20 cellular contexts compared by ENCODE assay signal in genomic region chr13:110772091-110772984, GRCh38.
"Had no signal": no experiment of that assay in that cellular context is flagged by ENCODE, and none has a peak within 500 bp of the region (broad histone marks: within the 10 kb centered on the region; RNA-seq: fewer than 3 reads in every experiment).

No MANE protein-coding gene starts in this region.

- ATAC-seq: effector memory CD8-positive, alpha-beta T cell; gastroesophageal sphincter; left cardiac atrium; left ventricle myocardium superior; naive thymus-derived CD8-positive, alpha-beta T cell; stimulated activated naive B cell treated with anti-CD40 and anti-IgM and Interleukin-4, amounts not matched to agents 10 μg/mL and 1 μg/mL and 100 μg/mL, for 72 hours had no signal

- H3K9me3 Mint-ChIP-seq: central memory CD8-positive, alpha-beta T cell; dendritic cell treated with granulocyte-macrophage colony-stimulating factor and Interleukin-4, amounts not matched to agents 40 ng/mL and 50 ng/mL, for 4 days; effector memory CD8-positive, alpha-beta T cell; immature natural killer cell; naive thymus-derived CD8-positive, alpha-beta T cell; stimulated activated naive B cell treated with anti-CD40 and anti-IgM and Interleukin-4, amounts not matched to agents 10 μg/mL and 1 μg/mL and 100 μg/mL, for 72 hours had no signal

- H3K4me3 Mint-ChIP-seq: central memory CD8-positive, alpha-beta T cell; dendritic cell treated with granulocyte-macrophage colony-stimulating factor and Interleukin-4, amounts not matched to agents 40 ng/mL and 50 ng/mL, for 4 days; effector memory CD8-positive, alpha-beta T cell; immature natural killer cell; naive thymus-derived CD8-positive, alpha-beta T cell; stimulated activated naive B cell treated with anti-CD40 and anti-IgM and Interleukin-4, amounts not matched to agents 10 μg/mL and 1 μg/mL and 100 μg/mL, for 72 hours had no signal

- DNase-seq: effector memory CD8-positive, alpha-beta T cell; esophagus squamous epithelium; foreskin fibroblast; glutamatergic neuron; immature natural killer cell; left cardiac atrium; left ventricle myocardium superior; mesenchymal stem cell; naive thymus-derived CD8-positive, alpha-beta T cell; stimulated activated CD4-positive, alpha-beta T cell treated with anti-CD3 and anti-CD28 coated beads, Interleukin-4, amount 100 ng/mL, for 4 hours; stimulated activated naive B cell treated with anti-CD40 and anti-IgM and Interleukin-4, amounts not matched to agents 10 μg/mL and 1 μg/mL and 100 μg/mL, for 72 hours; stomach had no signal

- H3K4me1 ChIP-seq: esophagus squamous epithelium, gastroesophageal sphincter, right atrium auricular region, stomach had no signal

- H3K4me2 ChIP-seq: smooth muscle cell had no signal

- H3K9me3 ChIP-seq: esophagus squamous epithelium, gastroesophageal sphincter, neutrophil, right atrium auricular region, stomach had no signal

- H3K27me3 ChIP-seq: right atrium auricular region had no signal

- H3K27ac Mint-ChIP-seq: dendritic cell treated with granulocyte-macrophage colony-stimulating factor and Interleukin-4, amounts not matched to agents 40 ng/mL and 50 ng/mL, for 4 days; effector memory CD8-positive, alpha-beta T cell; immature natural killer cell; naive thymus-derived CD8-positive, alpha-beta T cell; stimulated activated naive B cell treated with anti-CD40 and anti-IgM and Interleukin-4, amounts not matched to agents 10 μg/mL and 1 μg/mL and 100 μg/mL, for 72 hours had no signal

- H3K36me3 Mint-ChIP-seq: immature natural killer cell; naive thymus-derived CD8-positive, alpha-beta T cell; stimulated activated naive B cell treated with anti-CD40 and anti-IgM and Interleukin-4, amounts not matched to agents 10 μg/mL and 1 μg/mL and 100 μg/mL, for 72 hours had no signal

- H3K4me1 Mint-ChIP-seq: central memory CD8-positive, alpha-beta T cell had no signal

- H3K27ac ChIP-seq: epithelial cell of prostate, esophagus squamous epithelium, gastroesophageal sphincter, neutrophil, stomach had no signal

- H3K36me3 ChIP-seq: esophagus squamous epithelium, gastroesophageal sphincter, neutrophil, right atrium auricular region, stomach had no signal

- H3K4me3 ChIP-seq: esophagus squamous epithelium, gastroesophageal sphincter, lung, right atrium auricular region, smooth muscle cell, stomach had no signal
